ENCODE assay signal across 15 cellular contexts in the genomic region with DNA sequence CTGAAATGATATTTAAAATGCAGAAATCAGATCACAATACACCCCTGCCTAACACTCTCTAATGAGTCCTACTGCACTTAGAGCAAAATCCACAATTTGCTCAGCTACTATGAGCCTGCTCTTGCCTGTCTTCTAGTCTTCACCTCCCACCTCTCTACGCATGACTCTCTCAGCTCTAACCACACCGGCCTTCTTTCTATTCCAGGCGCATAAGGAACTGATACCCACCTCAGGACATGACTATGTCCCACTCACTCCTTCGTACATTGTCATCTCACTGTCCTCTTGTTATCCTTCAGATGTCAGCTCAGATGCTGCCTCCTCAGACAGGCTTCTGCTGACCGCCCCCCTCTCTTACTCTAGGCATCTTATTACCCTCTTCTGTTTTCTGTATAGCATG.
DNase-seq lines count a peak whose midpoint lies in the region; ATAC-seq and TF ChIP-seq lines count a peak whose summit lies in the region.
"Had no signal": no experiment of that assay in that cellular context is flagged by ENCODE, and none has a peak within 500 bp of the region (broad histone marks: within the 10 kb centered on the region; RNA-seq: fewer than 3 reads in every experiment).

No MANE protein-coding gene starts in this region.

- no peaks in the 10 kb centered on the region for H3K27me3 Mint-ChIP-seq in Calu3 (ENCODE audit: unreplicated experiment)
- H3K27me3 Mint-ChIP-seq in activated CD4-positive, alpha-beta T cell treated with anti-CD3 and anti-CD28 coated beads, Interleukin-2, amount 10 ng/mL, durations not matched to agents 7 days and 5 days: no peaks in the 10 kb centered on the region
- H3K27me3 Mint-ChIP-seq: activated naive CD8-positive, alpha-beta T cell; IgD-negative memory B cell had no signal

- POLR2A ChIA-PET in activated CD4-positive, alpha-beta T cell treated with anti-CD3 and anti-CD28 coated beads, Interleukin-2, amount 10 ng/mL, durations not matched to agents 7 days and 5 days (lab: Charles Lee): no interaction called here

- intact Hi-C loops in Calu3 (cut with micrococcal nuclease; ENCODE audit: unreplicated experiment): no loop called here

- no peak for TF ChIP-seq CTCF in Calu3 (IDR thresholded peaks at IDR 0.05; ENCODE audit: unreplicated experiment)

- no TSS peak for BruUV-seq in Calu3 (replicated peaks; lab: Mats Ljungman, UMichigan)

- H3K4me3 Mint-ChIP-seq in Calu3 (ENCODE audit: low read depth, unreplicated experiment): no peak overlapping the region
- no peak overlapping the region for H3K4me3 Mint-ChIP-seq in activated CD4-positive, alpha-beta T cell treated with anti-CD3 and anti-CD28 coated beads, Interleukin-2, amount 10 ng/mL, durations not matched to agents 7 days and 5 days
- H3K4me3 Mint-ChIP-seq: activated CD8-positive, alpha-beta T cell treated with anti-CD3 and anti-CD28 coated beads, Interleukin-2, amount 10 ng/mL, durations not matched to agents 7 days and 5 days; activated naive CD8-positive, alpha-beta T cell; IgD-negative memory B cell had no signal

- no peak overlapping the region for H3K27ac Mint-ChIP-seq in Calu3 (ENCODE audit: unreplicated experiment)
- H3K27ac Mint-ChIP-seq in activated CD4-positive, alpha-beta T cell treated with anti-CD3 and anti-CD28 coated beads, Interleukin-2, amount 10 ng/mL, durations not matched to agents 7 days and 5 days: no peak overlapping the region
- H3K27ac Mint-ChIP-seq: activated CD8-positive, alpha-beta T cell treated with anti-CD3 and anti-CD28 coated beads, Interleukin-2, amount 10 ng/mL, durations not matched to agents 7 days and 5 days; activated naive CD8-positive, alpha-beta T cell; IgD-negative memory B cell had no signal

- ATAC-seq in GM18508 (IDR thresholded peaks at IDR 0.05; ENCODE audit: insufficient read depth, unreplicated experiment) (peak; percentile 77), GM19468 (IDR thresholded peaks at IDR 0.05; ENCODE audit: extremely low read depth, unreplicated experiment) (peak; percentile 88), HG02884 (IDR thresholded peaks at IDR 0.05; ENCODE audit: unreplicated experiment) (peak; percentile 98), HG03575 (IDR thresholded peaks at IDR 0.05; ENCODE audit: extremely low read depth, insufficient number of reproducible peaks, low FRiP score, unreplicated experiment) (peak; percentile 89)
- ATAC-seq: activated CD8-positive, alpha-beta T cell treated with anti-CD3 and anti-CD28 coated beads, Interleukin-2, amount 10 ng/mL, durations not matched to agents 7 days and 5 days had no signal

- H3K4me1 Mint-ChIP-seq in Calu3 (ENCODE audit: low read depth, unreplicated experiment): no peaks in the 10 kb centered on the region
- no peaks in the 10 kb centered on the region for H3K4me1 Mint-ChIP-seq in activated CD4-positive, alpha-beta T cell treated with anti-CD3 and anti-CD28 coated beads, Interleukin-2, amount 10 ng/mL, durations not matched to agents 7 days and 5 days
- H3K4me1 Mint-ChIP-seq: IgD-negative memory B cell had no signal

- no peaks in the 10 kb centered on the region for H3K36me3 Mint-ChIP-seq in Calu3 (ENCODE audit: insufficient read depth, unreplicated experiment)
- no peaks in the 10 kb centered on the region for H3K36me3 Mint-ChIP-seq in activated CD4-positive, alpha-beta T cell treated with anti-CD3 and anti-CD28 coated beads, Interleukin-2, amount 10 ng/mL, durations not matched to agents 7 days and 5 days (ENCODE audit: low read depth)
- H3K36me3 Mint-ChIP-seq: activated naive CD8-positive, alpha-beta T cell had no signal

- H3K9me3 Mint-ChIP-seq in Calu3 (ENCODE audit: low read depth, unreplicated experiment): no peaks in the 10 kb centered on the region
- peaks cover 4% of the 10 kb centered on the region for H3K9me3 Mint-ChIP-seq in activated CD4-positive, alpha-beta T cell treated with anti-CD3 and anti-CD28 coated beads, Interleukin-2, amount 10 ng/mL, durations not matched to agents 7 days and 5 days

- DNase-seq in DMS 273 (lab: John Stamatoyannopoulos, UW; ENCODE audit: unreplicated experiment) (no peak), Calu3 (no peak), glomerular visceral epithelial cell (ENCODE audit: extremely low spot score) (no peak)
- no peak for DNase-seq in activated CD4-positive, alpha-beta T cell treated with anti-CD3 and anti-CD28 coated beads, Interleukin-2, amount 10 ng/mL, durations not matched to agents 7 days and 5 days
- DNase-seq: activated CD8-positive, alpha-beta T cell treated with anti-CD3 and anti-CD28 coated beads, Interleukin-2, amount 10 ng/mL, durations not matched to agents 7 days and 5 days; BE2C; HCEC 1CT; NCI-H2107; T-helper 1 cell had no signal

- CTCF ChIA-PET in Calu3 (lab: Charles Lee): no interaction called here
- CTCF ChIA-PET in activated CD4-positive, alpha-beta T cell treated with anti-CD3 and anti-CD28 coated beads, Interleukin-2, amount 10 ng/mL, durations not matched to agents 7 days and 5 days (lab: Charles Lee): no interaction called here
